Comparison of ENCODE assay signal across 23 cellular contexts in the genomic region with DNA sequence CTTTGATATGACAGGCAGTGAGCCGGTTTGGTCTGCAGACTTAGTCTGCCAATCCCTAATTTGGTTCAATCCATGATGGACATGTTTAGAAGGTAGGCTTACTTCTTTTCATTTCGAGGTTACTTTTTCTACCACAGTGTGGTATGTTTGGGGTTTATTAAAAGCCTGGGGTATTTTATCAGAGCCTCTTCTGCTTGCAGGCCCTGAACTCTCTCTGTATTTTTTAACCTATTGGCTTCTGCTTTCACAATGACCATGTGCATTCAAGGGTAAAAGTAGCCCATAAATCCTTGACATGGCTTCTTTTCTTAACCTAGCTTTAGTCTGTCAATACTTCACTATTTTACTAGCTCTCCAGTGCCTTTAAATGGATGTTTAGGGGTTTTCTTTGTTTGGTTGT.
DNase-seq lines count a peak whose midpoint lies in the region; ATAC-seq, FAIRE-seq and TF ChIP-seq lines count a peak whose summit lies in the region.
"Had no signal": no experiment of that assay in that cellular context is flagged by ENCODE, and none has a peak within 500 bp of the region (broad histone marks: within the 10 kb centered on the region; RNA-seq: fewer than 3 reads in every experiment).

No MANE protein-coding gene starts in this region.

- H3K27me3 Mint-ChIP-seq in activated B cell treated with CpG ODN at 0.5 μM for 24 hours = no peaks in the 10 kb centered on the region
- H3K27me3 Mint-ChIP-seq: effector memory CD8-positive, alpha-beta T cell had no signal

- DNase-seq in GM12891 (ENCODE audit: insufficient read length, low spot score) = no peak
- no peak for DNase-seq in activated B cell treated with CpG ODN at 0.5 μM for 24 hours
- no peak for DNase-seq in Kasumi-1 (lab: John Stamatoyannopoulos, UW)
- no peak for DNase-seq in SIG-M5 treated with dmso at 0.1 percent for 504 hours (lab: John Stamatoyannopoulos, UW; ENCODE audit: unreplicated experiment)
- no peak for DNase-seq in stimulated activated naive CD4-positive, alpha-beta T cell (lab: John Stamatoyannopoulos, UW)
- DNase-seq: activated CD4-positive, alpha-beta T cell treated with anti-CD3 and anti-CD28 coated beads, Interleukin-2, amount 50 U/mL, for 4 hours; activated naive CD4-positive, alpha-beta T cell treated with anti-CD3 and anti-CD28 coated beads for 36 hours; activated T-cell treated with anti-CD3 and anti-CD28 coated beads for 4 hours; effector memory CD8-positive, alpha-beta T cell; head of caudate nucleus; NCI-H1092; NCI-H526; nucleus accumbens; SHP77; stimulated activated naive CD8-positive, alpha-beta T cell treated with anti-CD3 and anti-CD28 coated beads, Interleukin-15, Interleukin-2, amounts not matched to agents 100 U/mL and 50 U/mL, for 24 hours; T-helper 1 cell; trophoblast cell had no signal

- TF ChIP-seq CTCF in activated B cell treated with CpG ODN at 0.5 μM for 24 hours (IDR thresholded peaks at IDR 0.05) = no peak

- FAIRE-seq in GM12891 (lab: Jason Lieb, UNC) = no peak
- FAIRE-seq: astrocyte, D721Med had no signal

- H3K4me1 Mint-ChIP-seq in activated B cell treated with CpG ODN at 0.5 μM for 24 hours = peaks cover 7% of the 10 kb centered on the region

- H3K27ac Mint-ChIP-seq in activated B cell treated with CpG ODN at 0.5 μM for 24 hours = no peak overlapping the region
- H3K27ac Mint-ChIP-seq: activated naive CD4-positive, alpha-beta T cell treated with anti-CD3 and anti-CD28 coated beads for 36 hours; effector memory CD8-positive, alpha-beta T cell had no signal

- no peak overlapping the region for H3K4me3 Mint-ChIP-seq in activated B cell treated with CpG ODN at 0.5 μM for 24 hours
- H3K4me3 Mint-ChIP-seq: activated naive CD4-positive, alpha-beta T cell treated with anti-CD3 and anti-CD28 coated beads for 36 hours; effector memory CD8-positive, alpha-beta T cell had no signal

- H3K9me3 Mint-ChIP-seq in activated B cell treated with CpG ODN at 0.5 μM for 24 hours = no peaks in the 10 kb centered on the region
- H3K9me3 Mint-ChIP-seq: activated naive CD4-positive, alpha-beta T cell treated with anti-CD3 and anti-CD28 coated beads for 36 hours; effector memory CD8-positive, alpha-beta T cell had no signal

- ATAC-seq in GM19328 (IDR thresholded peaks at IDR 0.05; ENCODE audit: unreplicated experiment) (peak; percentile 67), HG02759 (IDR thresholded peaks at IDR 0.05; ENCODE audit: unreplicated experiment) (peak; percentile 84), activated B cell treated with CpG ODN at 0.5 μM for 24 hours (ENCODE audit: low read depth) (peak; percentile 31), HG02763 (IDR thresholded peaks at IDR 0.05; ENCODE audit: unreplicated experiment) (no peak)
- ATAC-seq: effector memory CD8-positive, alpha-beta T cell; HCT116; stimulated activated naive CD8-positive, alpha-beta T cell treated with anti-CD3 and anti-CD28 coated beads, Interleukin-15, Interleukin-2, amounts not matched to agents 100 U/mL and 50 U/mL, for 24 hours had no signal

- H3K36me3 Mint-ChIP-seq in activated B cell treated with CpG ODN at 0.5 μM for 24 hours (ENCODE audit: low read depth) = no peaks in the 10 kb centered on the region

- POLR2A ChIA-PET in activated B cell treated with CpG ODN at 0.5 μM for 24 hours (lab: Charles Lee) = no interaction called here

- TF ChIP-seq POLR2A in GM12891 (IDR thresholded peaks at IDR 0.05; ENCODE audit: low read depth, low read length) = no peak

- intact Hi-C loops in activated B cell treated with CpG ODN at 0.5 μM for 24 hours (cut with micrococcal nuclease) = no loop called here

- CTCF ChIA-PET in activated B cell treated with CpG ODN at 0.5 μM for 24 hours (lab: Charles Lee) = no interaction called here

TF ChIP-seq in GM12891, 5 proteins besides CTCF, POLR2A, EP300 and RAD21:
- TF ChIP-seq POU2F2 (IDR thresholded peaks at IDR 0.05; ENCODE audit: low read depth, low read length) = no peak
- TF ChIP-seq SPI1 (IDR thresholded peaks at IDR 0.05; ENCODE audit: low read depth, low read length) = peak; percentile 29
